Comparison of ENCODE assay signal across 14 cellular contexts in the genomic region with DNA sequence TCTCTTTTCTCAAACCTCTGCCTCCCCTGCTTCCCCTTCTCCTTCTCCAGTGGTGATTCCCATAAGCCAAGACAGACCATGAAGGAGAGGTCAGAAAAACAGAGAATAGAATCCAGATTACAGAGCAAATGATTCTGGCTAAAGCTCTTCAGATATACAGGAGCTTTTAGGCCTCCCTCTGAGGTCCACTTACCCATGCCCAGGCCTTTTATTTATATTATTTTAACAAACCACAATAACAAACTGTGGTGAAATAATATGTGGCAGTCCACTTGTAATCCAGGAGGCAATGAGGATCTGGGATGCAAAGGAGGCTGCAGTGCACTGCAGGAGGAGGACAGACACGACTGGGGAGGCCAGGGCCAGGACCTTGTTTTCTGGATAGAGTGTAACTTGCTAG.
DNase-seq lines count a peak whose midpoint lies in the region; TF ChIP-seq lines count a peak whose summit lies in the region.
"Had no signal": no experiment of that assay in that cellular context is flagged by ENCODE, and none has a peak within 500 bp of the region (broad histone marks: within the 10 kb centered on the region; RNA-seq: fewer than 3 reads in every experiment).

No MANE protein-coding gene starts in this region.

- no peaks in the 10 kb centered on the region for H3K27me3 ChIP-seq in ascending aorta

- H3K4me3 ChIP-seq in astrocyte of the spinal cord (ENCODE audit: low read depth, low read length), result no peak overlapping the region
- no peak overlapping the region for H3K4me3 ChIP-seq in ascending aorta
- H3K4me3 ChIP-seq: HAP-1 had no signal

- H3K9me3 ChIP-seq in ascending aorta, result no peaks in the 10 kb centered on the region
- H3K9me3 ChIP-seq: Caco-2, HAP-1 had no signal

- in situ Hi-C loops in astrocyte of the spinal cord (cut with HindIII; ENCODE audit: low sequenced_read_pairs), result no loop called here

- intact Hi-C loops in ascending aorta (cut with DNase I), result no loop called here

- no peak overlapping the region for H3K27ac ChIP-seq in ascending aorta
- H3K27ac ChIP-seq: C4-2B had no signal

- DNase-seq in EH (ENCODE audit: low read depth) (peak; percentile 59), M059J (ENCODE audit: low read depth) (peak; percentile 36), astrocyte of the spinal cord (ENCODE audit: low read depth, low spot score) (peak; percentile 63), smooth muscle cell of the brain vasculature (ENCODE audit: low read depth, low spot score) (peak; percentile 18), ascending aorta (ENCODE audit: low spot score in 2 of 2) (no peak), globus pallidus (ENCODE audit: low spot score) (no peak), RKO (ENCODE audit: low spot score) (no peak)
- DNase-seq: ACHN; AML-193; Caco-2; CD4-positive, alpha-beta T cell; GF-D8 had no signal

- peaks cover 9 to 30% of the 10 kb centered on the region in 2 donors for H3K36me3 ChIP-seq in ascending aorta
- H3K36me3 ChIP-seq: HAP-1 had no signal

- H3K4me1 ChIP-seq in ascending aorta, result peaks cover 0 to 3% of the 10 kb centered on the region in 2 donors
- H3K4me1 ChIP-seq: Caco-2, HAP-1 had no signal

- no peak for TF ChIP-seq CTCF in astrocyte of the spinal cord (IDR thresholded peaks at IDR 0.05; ENCODE audit: low read depth, low read length)
- no peak for TF ChIP-seq CTCF in ascending aorta (IDR thresholded peaks at IDR 0.05)

Comparison
In these comparisons a context has a peak if more than half of its experiments do, and no peak if none do; other contexts are left out.
1. DNase-seq: peak in EH (single experiment), M059J (single experiment), astrocyte of the spinal cord (single experiment) and smooth muscle cell of the brain vasculature (single experiment); none in ascending aorta (0 of 2), globus pallidus (single experiment) and RKO (single experiment).